13 cellular contexts compared by ENCODE assay signal in genomic region chr10:91034042-91034441, GRCh38.
DNase-seq lines count a peak whose midpoint lies in the region; ATAC-seq, FAIRE-seq and TF ChIP-seq lines count a peak whose summit lies in the region.
"Had no signal": no experiment of that assay in that cellular context is flagged by ENCODE, and none has a peak within 500 bp of the region (broad histone marks: within the 10 kb centered on the region; RNA-seq: fewer than 3 reads in every experiment).

No MANE protein-coding gene starts in this region.

- no peaks in the 10 kb centered on the region for H3K79me2 ChIP-seq in K562 (ENCODE audit: control insufficient read depth, insufficient read depth, low read length)
- H3K79me2 ChIP-seq in neural progenitor cell (ENCODE audit: low read depth) = no peaks in the 10 kb centered on the region

- H3K36me3 ChIP-seq in K562 (ENCODE audit: control insufficient read depth, insufficient read depth, low read length) = no peaks in the 10 kb centered on the region
- no peaks in the 10 kb centered on the region for H3K36me3 ChIP-seq in neural progenitor cell

- H3K27me3 ChIP-seq in K562 (ENCODE audit: control insufficient read depth in 2 of 2, insufficient read depth in 2 of 2, low read length in 2 of 2) = peaks cover 4 to 12% of the 10 kb centered on the region in 2 experiments; a peak in 2 of 5 replicates
- no peaks in the 10 kb centered on the region for H3K27me3 ChIP-seq in neural progenitor cell
- H3K27me3 ChIP-seq: dorsolateral prefrontal cortex had no signal

- H3K4me1 ChIP-seq in K562 (replicated peaks in 1 of 2; ENCODE audit: control insufficient read depth in 2 of 2, insufficient read depth in 2 of 2, low read length in 2 of 2) = no peaks in the 10 kb centered on the region
- H3K4me1 ChIP-seq in neural progenitor cell = peaks cover 32% of the 10 kb centered on the region

- no peak overlapping the region for H3K9ac ChIP-seq in K562 (ENCODE audit: insufficient read depth in 1 of 2, low read depth in 2 of 2, low read length in 2 of 2)
- no peak overlapping the region for H3K9ac ChIP-seq in neural progenitor cell

- H3F3A ChIP-seq in neural progenitor cell (ENCODE audit: low read depth) = no peaks in the 10 kb centered on the region

- CTCF ChIA-PET in activated CD4-positive, alpha-beta T cell treated with anti-CD3 and anti-CD28 coated beads for 36 hours (lab: Charles Lee) = interaction anchor here (0.8 to 1.5 kb wide), 4 partner anchors 28 to 630 kb away, joined by 3 read pairs; no protein-coding TSS in a partner anchor
- CTCF ChIA-PET in T-cell (lab: Charles Lee) = interaction anchor here (0.6 to 2.2 kb wide), 5 partner anchors 28 to 216 kb away, joined by 3 to 11 read pairs (median 3); no protein-coding TSS in a partner anchor
- CTCF ChIA-PET in K562 (lab: Yijun Ruan, JAX; ENCODE audit: low intra/inter-chr PET ratio) = no interaction called here

- TF ChIP-seq POLR2A in K562 (conservative IDR thresholded peaks at IDR 0.05) = no peak

- H3K4me3 ChIP-seq in K562 (no peak overlapping the region), neural progenitor cell (no peak overlapping the region)
- H3K4me3 ChIP-seq: A549 had no signal

- peak; percentile 96 for ATAC-seq in activated CD4-positive, alpha-beta T cell treated with anti-CD3 and anti-CD28 coated beads for 36 hours
- peak; percentile 95 to 99 (median 98) for ATAC-seq in T-cell (replicated peaks in 1 of 4)
- ATAC-seq in K562 = no peak
- ATAC-seq in left lobe of liver = no peak
- ATAC-seq in GM21423 (IDR thresholded peaks at IDR 0.05; ENCODE audit: unreplicated experiment) = no peak
- ATAC-seq: A549 had no signal

- H3K4me1 Mint-ChIP-seq in activated CD4-positive, alpha-beta T cell treated with anti-CD3 and anti-CD28 coated beads for 36 hours = peaks cover 18% of the 10 kb centered on the region
- peaks cover 17 to 24% (median 24%) of the 10 kb centered on the region in 3 donors for H3K4me1 Mint-ChIP-seq in T-cell
- H3K4me1 Mint-ChIP-seq in neural progenitor cell = peaks cover 40% of the 10 kb centered on the region

- H3K9me1 ChIP-seq in K562 (ENCODE audit: control insufficient read depth, insufficient read depth, low read length) = no peaks in the 10 kb centered on the region

- no peak overlapping the region for H3K4me2 ChIP-seq in K562 (ENCODE audit: insufficient read depth, low read length)
- peak overlapping the region; percentile 37 for H3K4me2 ChIP-seq in neural progenitor cell

- POLR2A ChIA-PET in activated CD4-positive, alpha-beta T cell treated with anti-CD3 and anti-CD28 coated beads for 36 hours (lab: Charles Lee) = no interaction called here
- POLR2A ChIA-PET in T-cell (lab: Charles Lee) (interaction anchor here in 1 of 2 donors (0.6 kb wide), 2 partner anchors 28 to 162 kb away, joined by 3 read pairs; no protein-coding TSS in a partner anchor), K562 (lab: Yijun Ruan, JAX) (interaction anchor here (0.9 to 1.1 kb wide), 2 partner anchors 9 to 17 kb away, joined by 3 to 4 read pairs; no protein-coding TSS in a partner anchor)

- in situ Hi-C loops in K562 (cut with MboI) = no loop called here

- H3K4me3 Mint-ChIP-seq in activated CD4-positive, alpha-beta T cell treated with anti-CD3 and anti-CD28 coated beads for 36 hours = no peak overlapping the region
- H3K4me3 Mint-ChIP-seq in T-cell = peak overlapping the region; percentile 1 to 34 (median 17)
- H3K4me3 Mint-ChIP-seq in neural progenitor cell = no peak overlapping the region
- H3K4me3 Mint-ChIP-seq: H9 had no signal

- H2AFZ ChIP-seq in K562 (ENCODE audit: low read depth, low read length) (no peak overlapping the region), neural progenitor cell (replicated peaks) (no peak overlapping the region)

- WGBS in K562 (ENCODE audit: insufficient coverage, low coverage, missing lambda C conversion rate) = 3% methylated on average over 3 of the region's 3 CpGs

- H3K9me3 ChIP-seq in K562 (replicated peaks; ENCODE audit: control insufficient read depth, insufficient read depth, low read depth, low read length) (no peaks in the 10 kb centered on the region), neural progenitor cell (ENCODE audit: low read depth) (no peaks in the 10 kb centered on the region)
- H3K9me3 ChIP-seq: A549 had no signal

- intact Hi-C loops in activated CD4-positive, alpha-beta T cell treated with anti-CD3 and anti-CD28 coated beads for 36 hours (cut with DNase I, micrococcal nuclease) = no loop called here
- intact Hi-C loops in K562 (cut with micrococcal nuclease) = no loop called here

- no peak for TF ChIP-seq CTCF in K562 (IDR thresholded peaks at IDR 0.05 in 2 of 3, conservative IDR thresholded peaks at IDR 0.05 in 1 of 3; ENCODE audit: insufficient read depth in 2 of 3, low read depth in 1 of 3, low read length in 3 of 3)
- no peak for TF ChIP-seq CTCF in neural progenitor cell (IDR thresholded peaks at IDR 0.05)

- TF ChIP-seq EP300 in K562 (IDR thresholded peaks at IDR 0.05; ENCODE audit: low read length) = no peak

- DNase-seq in activated CD4-positive, alpha-beta T cell treated with anti-CD3 and anti-CD28 coated beads for 36 hours = peak; percentile 38
- no peak for DNase-seq in activated CD4-positive, alpha-beta T cell treated with anti-CD3 and anti-CD28 coated beads for 1 hour
- DNase-seq in T-cell (peak in 29 of 34 experiments; percentile 1 to 57 (median 23)), K562 (ENCODE audit: extremely low read depth in 1 of 4, low spot score in 3 of 4) (no peak), neural progenitor cell (ENCODE audit: low spot score) (no peak), left lobe of liver (ENCODE audit: low spot score) (no peak), substantia nigra (lab: John Stamatoyannopoulos, UW) (no peak)
- DNase-seq: H9, NCI-H146, NCI-H524 treated with DMSO at 0.1 percent for 48 hours had no signal

- no peaks in the 10 kb centered on the region for H4K20me1 ChIP-seq in K562 (replicated peaks; ENCODE audit: control insufficient read depth, insufficient read depth, low read length)
- no peaks in the 10 kb centered on the region for H4K20me1 ChIP-seq in neural progenitor cell (ENCODE audit: low read depth)

- no peaks in the 10 kb centered on the region for H3K27me3 Mint-ChIP-seq in activated CD4-positive, alpha-beta T cell treated with anti-CD3 and anti-CD28 coated beads for 36 hours
- H3K27me3 Mint-ChIP-seq in T-cell = no peaks in the 10 kb centered on the region
- peaks cover under 1% of the 10 kb centered on the region for H3K27me3 Mint-ChIP-seq in neural progenitor cell (ENCODE audit: insufficient read depth, low read depth)

- no peak for TF ChIP-seq RAD21 in K562 (CRISPR knock-in tag; conservative IDR thresholded peaks at IDR 0.05 in 1 of 2, IDR thresholded peaks at IDR 0.05 in 1 of 2)

- BruUV-seq in K562 (replicated peaks; lab: Mats Ljungman, UMichigan) = no TSS peak

- peaks cover 6% of the 10 kb centered on the region for H3K9me3 Mint-ChIP-seq in activated CD4-positive, alpha-beta T cell treated with anti-CD3 and anti-CD28 coated beads for 36 hours (ENCODE audit: low read depth)
- H3K9me3 Mint-ChIP-seq in T-cell (peaks cover 2 to 4% (median 3%) of the 10 kb centered on the region in 3 donors), neural progenitor cell (no peaks in the 10 kb centered on the region)
- H3K9me3 Mint-ChIP-seq: H9 had no signal

- H3K27ac ChIP-seq in K562 (ENCODE audit: extremely low read depth, low read depth, low read length) = no peak overlapping the region
- no peak overlapping the region for H3K27ac ChIP-seq in neural progenitor cell
- no peak overlapping the region for H3K27ac ChIP-seq in substantia nigra (ENCODE audit: low read depth, low read length, poor library complexity, severe bottlenecking)
- H3K27ac ChIP-seq: A549 had no signal

- no peak for FAIRE-seq in K562 (lab: Jason Lieb, UNC)
- FAIRE-seq: A549 had no signal

- H3K36me3 Mint-ChIP-seq in activated CD4-positive, alpha-beta T cell treated with anti-CD3 and anti-CD28 coated beads for 36 hours (ENCODE audit: low read depth) = peaks cover 2% of the 10 kb centered on the region
- H3K36me3 Mint-ChIP-seq in T-cell (no peaks in the 10 kb centered on the region), neural progenitor cell (no peaks in the 10 kb centered on the region)

- peak overlapping the region; percentile 87 for H3K27ac Mint-ChIP-seq in activated CD4-positive, alpha-beta T cell treated with anti-CD3 and anti-CD28 coated beads for 36 hours
- peak overlapping the region; percentile 95 to 96 for H3K27ac Mint-ChIP-seq in T-cell
- H3K27ac Mint-ChIP-seq in neural progenitor cell = peak overlapping the region; percentile 30
- H3K27ac Mint-ChIP-seq: H9 had no signal

TF ChIP-seq in K562, 482 proteins besides CTCF, POLR2A, EP300 and RAD21:
- TF ChIP-seq ZNF277 (CRISPR knock-in tag; IDR thresholded peaks at IDR 0.05; ENCODE audit: borderline replicate concordance) (no peak), SNRNP70 (optimal IDR thresholded peaks at IDR 0.05; ENCODE audit: low read depth, low read length) (no peak), GABPA (tag; conservative IDR thresholded peaks at IDR 0.05; ENCODE audit: low read depth) (peak; percentile 31; the same call in 1 of the 2 replicates), NR2C1 (IDR thresholded peaks at IDR 0.05) (no peak), NR2C1 (tag; IDR thresholded peaks at IDR 0.05) (no peak)
TF ChIP-seq in K562: peak in this region for 1.

Comparison
In these comparisons a context has a peak if more than half of its experiments do, and no peak if none do; other contexts are left out.
1. DNase-seq: peak in activated CD4-positive, alpha-beta T cell treated with anti-CD3 and anti-CD28 coated beads for 36 hours (single experiment) and T-cell (29 of 34); none in activated CD4-positive, alpha-beta T cell treated with anti-CD3 and anti-CD28 coated beads for 1 hour (single experiment), K562 (0 of 4), neural progenitor cell (single experiment), left lobe of liver (single experiment) and substantia nigra (0 of 49).
2. ATAC-seq: peak in activated CD4-positive, alpha-beta T cell treated with anti-CD3 and anti-CD28 coated beads for 36 hours (single experiment) and T-cell (4 of 4); none in K562 (single experiment), left lobe of liver (single experiment) and GM21423 (single experiment).
3. H3K27ac Mint-ChIP-seq: peak in every context shown above with its lines; median percentile 96 in T-cell; 87 in activated CD4-positive, alpha-beta T cell treated with anti-CD3 and anti-CD28 coated beads for 36 hours; 30 in neural progenitor cell.
4. H3K4me3 Mint-ChIP-seq: peak in T-cell (3 of 3); none in activated CD4-positive, alpha-beta T cell treated with anti-CD3 and anti-CD28 coated beads for 36 hours (single experiment) and neural progenitor cell (single experiment).